In the genomic region with DNA sequence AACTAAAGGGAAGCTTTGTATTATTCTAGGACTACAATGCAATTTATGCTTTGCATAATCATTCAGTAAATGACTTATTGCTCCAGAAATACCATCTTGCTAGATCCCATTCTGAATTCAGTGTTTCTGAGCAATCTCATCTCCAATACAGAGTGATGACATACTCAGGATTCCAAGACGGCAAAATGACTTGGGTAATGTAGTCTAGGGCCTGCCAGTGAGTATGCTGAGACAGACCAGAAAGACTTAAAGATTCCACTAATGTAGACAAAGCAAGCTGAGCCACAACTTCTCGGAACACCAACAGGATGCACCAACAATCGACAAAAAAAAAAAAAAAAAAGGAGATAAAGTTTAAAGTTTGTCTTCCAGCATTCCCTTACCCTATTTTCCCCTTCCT, we compare ENCODE assay signal across 8 cellular contexts. TPM values are rescaled to one million over a fixed set of nuclear protein-coding genes. Genes with fewer than 3 reads are reported as not detected.
A peak's percentile ranks its signal among the peaks of the same experiment; 100 is the strongest.
DNase-seq lines count a peak whose midpoint lies in the region; ATAC-seq and TF ChIP-seq lines count a peak whose summit lies in the region.

No MANE protein-coding gene starts in this region.

- no peaks in the 10 kb centered on the region for H3K36me3 ChIP-seq in CD4-positive, CD25-positive, alpha-beta regulatory T cell (ENCODE audit: control insufficient read depth, insufficient read depth, low read length)
- H3K36me3 ChIP-seq in MM.1S (replicated peaks; ENCODE audit: insufficient read depth, low read length): no peaks in the 10 kb centered on the region

- H3K4me1 ChIP-seq in CD4-positive, CD25-positive, alpha-beta regulatory T cell (ENCODE audit: control insufficient read depth, insufficient read depth, low read length, poor library complexity, severe bottlenecking): peaks cover 43% of the 10 kb centered on the region
- H3K4me1 ChIP-seq in MM.1S (ENCODE audit: low read length) (peaks cover 13% of the 10 kb centered on the region), mononuclear cell (ENCODE audit: insufficient read depth, low read length) (peaks cover 39% of the 10 kb centered on the region)

- H3K27me3 Mint-ChIP-seq in CD4-positive, CD25-positive, alpha-beta regulatory T cell: no peaks in the 10 kb centered on the region
- H3K27me3 Mint-ChIP-seq in chondrocyte (ENCODE audit: low read depth): no peaks in the 10 kb centered on the region

- H3K4me2 ChIP-seq in MM.1S (ENCODE audit: low read depth, low read length): peak overlapping the region; percentile 92

- H4K20me1 ChIP-seq in MM.1S (ENCODE audit: insufficient read depth, low read length): peaks cover 4% of the 10 kb centered on the region

- no peak for ATAC-seq in CD4-positive, CD25-positive, alpha-beta regulatory T cell (ENCODE audit: low read depth in 2 of 2)
- ATAC-seq in left lobe of liver (no peak), GM18858 (IDR thresholded peaks at IDR 0.05; ENCODE audit: unreplicated experiment) (no peak)

- H2AFZ ChIP-seq in MM.1S (ENCODE audit: low read length): peak overlapping the region; percentile 94

- peak overlapping the region; percentile 84 for H3K27ac ChIP-seq in CD4-positive, CD25-positive, alpha-beta regulatory T cell (ENCODE audit: insufficient read depth, low read length, poor library complexity, severe bottlenecking)
- no peak overlapping the region for H3K27ac ChIP-seq in MM.1S (ENCODE audit: low read length)

- no peaks in the 10 kb centered on the region for H3K36me3 Mint-ChIP-seq in CD4-positive, CD25-positive, alpha-beta regulatory T cell
- H3K36me3 Mint-ChIP-seq in chondrocyte (ENCODE audit: low read depth): peaks cover 5% of the 10 kb centered on the region

- TF ChIP-seq CTCF in MM.1S (IDR thresholded peaks at IDR 0.05; ENCODE audit: low read length) (no peak), chondrocyte (IDR thresholded peaks at IDR 0.05) (no peak)

- H3K4me1 Mint-ChIP-seq in CD4-positive, CD25-positive, alpha-beta regulatory T cell: peaks cover 24 to 48% (median 35%) of the 10 kb centered on the region in 4 donors
- H3K4me1 Mint-ChIP-seq in chondrocyte (ENCODE audit: low read depth): peaks cover 42% of the 10 kb centered on the region

- H3K9me2 ChIP-seq in MM.1S (replicated peaks; ENCODE audit: insufficient read depth, low read length): no peaks in the 10 kb centered on the region

- H3K4me3 Mint-ChIP-seq in CD4-positive, CD25-positive, alpha-beta regulatory T cell: peak overlapping the region; percentile 86 to 93 (median 89)
- H3K4me3 Mint-ChIP-seq in chondrocyte (ENCODE audit: unreplicated experiment): peak overlapping the region; percentile 76

- H3F3A ChIP-seq in MM.1S (ENCODE audit: insufficient read depth, low read length): 0 out of 2 replicates have a peak, but pooled peaks cover 3% of the 10 kb centered on the region

- no peaks in the 10 kb centered on the region for H3K9me3 ChIP-seq in CD4-positive, CD25-positive, alpha-beta regulatory T cell (ENCODE audit: control insufficient read depth in 2 of 2, low read length in 2 of 2)
- no peaks in the 10 kb centered on the region for H3K9me3 ChIP-seq in MM.1S (replicated peaks; ENCODE audit: insufficient read depth, low read length)
- no peaks in the 10 kb centered on the region for H3K9me3 ChIP-seq in mononuclear cell (ENCODE audit: low read depth, low read length)

- peak overlapping the region; percentile 85 for H3K4me3 ChIP-seq in CD4-positive, CD25-positive, alpha-beta regulatory T cell (ENCODE audit: low read depth, low read length)
- peak overlapping the region; percentile 74 for H3K4me3 ChIP-seq in MM.1S (ENCODE audit: low read length)
- H3K4me3 ChIP-seq in mononuclear cell (ENCODE audit: low read length): peak overlapping the region; percentile 64

- H3K27ac Mint-ChIP-seq in CD4-positive, CD25-positive, alpha-beta regulatory T cell: peak overlapping the region; percentile 86 to 96 (median 91)
- peak overlapping the region; percentile 94 for H3K27ac Mint-ChIP-seq in chondrocyte (ENCODE audit: unreplicated experiment)

- H3K9ac ChIP-seq in MM.1S (ENCODE audit: low read length): peak overlapping the region; percentile 82; the same call in 1 of the 2 replicates

- H3K27me3 ChIP-seq in CD4-positive, CD25-positive, alpha-beta regulatory T cell (ENCODE audit: control insufficient read depth, insufficient read depth, low read length): no peaks in the 10 kb centered on the region
- H3K27me3 ChIP-seq in MM.1S (replicated peaks; ENCODE audit: insufficient read depth, low read length): no peaks in the 10 kb centered on the region
- no peaks in the 10 kb centered on the region for H3K27me3 ChIP-seq in mononuclear cell (ENCODE audit: insufficient read depth, low read length)

- DNase-seq in CD4-positive, CD25-positive, alpha-beta regulatory T cell: peak in 1 of 3 donors; percentile 29
- DNase-seq in MM.1S (no peak), chondrocyte (ENCODE audit: low spot score) (no peak), left lobe of liver (ENCODE audit: low spot score) (no peak), mesenteric fat pad (ENCODE audit: low spot score) (no peak), medulla oblongata (ENCODE audit: extremely low spot score) (no peak)

- H3K9me3 Mint-ChIP-seq in CD4-positive, CD25-positive, alpha-beta regulatory T cell: no peaks in the 10 kb centered on the region
- H3K9me3 Mint-ChIP-seq in chondrocyte (ENCODE audit: low read depth): no peaks in the 10 kb centered on the region

- H3K79me2 ChIP-seq in MM.1S (ENCODE audit: low read length): peaks cover 39% of the 10 kb centered on the region

RNA-seq across cellular contexts. Expression of a gene that starts 0.9 kb away (rescaled TPM):
- total RNA-seq in CD4-positive, CD25-positive, alpha-beta regulatory T cell: 42.7 TPM
- polyA plus RNA-seq in CD4-positive, CD25-positive, alpha-beta regulatory T cell: 10 to 100 TPM; 11.3 to 18.5 (median 16.5) TPM
- 31.4 to 32.7 TPM (median 31.7 TPM) in 3 replicates for total RNA-seq in chondrocyte
- 40.0 TPM for total RNA-seq in mononuclear cell
- 22.0 TPM for total RNA-seq in left lobe of liver
- total RNA-seq in mesenteric fat pad: 33.5 TPM
